Comparison of ENCODE assay signal across 17 cellular contexts in genomic region chr17:31724026-31724425, GRCh38.
DNase-seq lines count a peak whose midpoint lies in the region; ATAC-seq and TF ChIP-seq lines count a peak whose summit lies in the region.
"Had no signal": no experiment of that assay in that cellular context is flagged by ENCODE, and none has a peak within 500 bp of the region (broad histone marks: within the 10 kb centered on the region; RNA-seq: fewer than 3 reads in every experiment).

No MANE protein-coding gene starts in this region.

- DNase-seq in AG08395 (ENCODE audit: low spot score) (peak; percentile 41), HT1080 (ENCODE audit: low read depth) (peak; percentile 71), astrocyte of the cerebellum (ENCODE audit: low read depth) (peak; percentile 43), left kidney (ENCODE audit: low read depth, low spot score) (peak; percentile 56), germinal center (ENCODE audit: low spot score) (no peak), NCI-H1092 (lab: John Stamatoyannopoulos, UW) (no peak), DMS 273 (lab: John Stamatoyannopoulos, UW; ENCODE audit: unreplicated experiment) (no peak)
- DNase-seq: DMS79; effector CD4-positive, alpha-beta T cell; head of caudate nucleus; Kasumi-1; lower lobe of right lung; NCI-H2081; T-cell; uterus had no signal

- TF ChIP-seq CTCF in astrocyte of the cerebellum (IDR thresholded peaks at IDR 0.05; ENCODE audit: low read depth, low read length, missing control alignments): no peak

- ATAC-seq in HG03175 (IDR thresholded peaks at IDR 0.05; ENCODE audit: unreplicated experiment): no peak
- ATAC-seq: GM12878, lower lobe of right lung, T-cell had no signal

- in situ Hi-C loops in astrocyte of the cerebellum (cut with HindIII; ENCODE audit: low sequenced_read_pairs): no loop called here

- no peak overlapping the region for H3K4me3 ChIP-seq in astrocyte of the cerebellum (ENCODE audit: low read depth, low read length)
- H3K4me3 ChIP-seq: GM12878, lower lobe of right lung, uterus had no signal

Comparison
In these comparisons a context has a peak if more than half of its experiments do, and no peak if none do; other contexts are left out.
1. DNase-seq: peak in AG08395 (single experiment), HT1080 (single experiment), astrocyte of the cerebellum (single experiment) and left kidney (single experiment); none in germinal center (single experiment), NCI-H1092 (single experiment) and DMS 273 (single experiment).